ENCODE assay signal across 1 cellular context in genomic region chr3:101779047-101779807, GRCh38.
A peak's percentile ranks its signal among the peaks of the same experiment; 100 is the strongest.
TF ChIP-seq lines count a peak whose summit lies in the region.

TSS of gene NXPE3 (plus strand) at chr3:101779211. CDS start at chr3:101785597, 6,386 bp downstream.

TF ChIP-seq in HEK293, 187 proteins besides CTCF, POLR2A, EP300 and RAD21 (continued from another document):
- TF ChIP-seq HIC1 (tag by site-specific recombination; IDR thresholded peaks at IDR 0.05): peak; percentile 74
- TF ChIP-seq SP7 (tag by site-specific recombination; IDR thresholded peaks at IDR 0.05): peak; percentile 52
- TF ChIP-seq GLIS2 (tag by site-specific recombination; IDR thresholded peaks at IDR 0.05): peak; percentile 86
- TF ChIP-seq ZNF513 (tag by site-specific recombination; IDR thresholded peaks at IDR 0.05): no peak
- peak; percentile 60; the same call in 1 of the 2 replicates for TF ChIP-seq ZBTB48 (tag by site-specific recombination; IDR thresholded peaks at IDR 0.05)
- TF ChIP-seq YY1 (tag by site-specific recombination; IDR thresholded peaks at IDR 0.05): no peak
- peak; percentile 83 for TF ChIP-seq ZFHX2 (tag by site-specific recombination; conservative IDR thresholded peaks at IDR 0.05)
- no peak for TF ChIP-seq ZNF776 (tag by site-specific recombination; IDR thresholded peaks at IDR 0.05; ENCODE audit: borderline replicate concordance)
- peak; percentile 87 for TF ChIP-seq SP2 (tag by site-specific recombination; IDR thresholded peaks at IDR 0.05)
- TF ChIP-seq ZIC2 (tag by site-specific recombination; IDR thresholded peaks at IDR 0.05): peak; percentile 70
- no peak for TF ChIP-seq ZBTB6 (tag by site-specific recombination; IDR thresholded peaks at IDR 0.05)
- TF ChIP-seq ZNF610 (tag by site-specific recombination; IDR thresholded peaks at IDR 0.05; ENCODE audit: borderline replicate concordance): no peak
- peak; percentile 23; the same call in 1 of the 2 replicates for TF ChIP-seq ZNF777 (tag by site-specific recombination; IDR thresholded peaks at IDR 0.05; ENCODE audit: borderline replicate concordance)
- peak; percentile 72 for TF ChIP-seq PRDM10 (tag by site-specific recombination; IDR thresholded peaks at IDR 0.05)
- TF ChIP-seq PRDM2 (tag by site-specific recombination; IDR thresholded peaks at IDR 0.05; ENCODE audit: borderline replicate concordance): no peak
- TF ChIP-seq ZNF157 (tag by site-specific recombination; IDR thresholded peaks at IDR 0.05): no peak
- TF ChIP-seq ATF2 (tag by site-specific recombination; IDR thresholded peaks at IDR 0.05; ENCODE audit: low read depth): no peak
- peak; percentile 71; the same call in 1 of the 2 replicates for TF ChIP-seq ZNF10 (tag by site-specific recombination; IDR thresholded peaks at IDR 0.05)
- TF ChIP-seq ZNF341 (tag by site-specific recombination; IDR thresholded peaks at IDR 0.05; ENCODE audit: low read depth): peak; percentile 99
- TF ChIP-seq HOXD13 (CRISPR knock-in tag; IDR thresholded peaks at IDR 0.05; ENCODE audit: borderline replicate concordance): no peak
- TF ChIP-seq ZBTB20 (tag by site-specific recombination; IDR thresholded peaks at IDR 0.05): peak; percentile 93
- peak; percentile 80 for TF ChIP-seq GLIS1 (tag by site-specific recombination; IDR thresholded peaks at IDR 0.05)
- TF ChIP-seq ZNF121 (tag by site-specific recombination; IDR thresholded peaks at IDR 0.05): no peak
- peak; percentile 3 for TF ChIP-seq ZNF335 (tag by site-specific recombination; conservative IDR thresholded peaks at IDR 0.05)
